ENCODE assay signal across 10 cellular contexts in genomic region chr10:118792501-118792900, GRCh38. TPM values are rescaled to one million over a fixed set of nuclear protein-coding genes. Genes with fewer than 3 reads are reported as not detected.
A peak's percentile ranks its signal among the peaks of the same experiment; 100 is the strongest.
DNase-seq lines count a peak whose midpoint lies in the region; ATAC-seq and TF ChIP-seq lines count a peak whose summit lies in the region.
"Had no signal": no experiment of that assay in that cellular context is flagged by ENCODE, and none has a peak within 500 bp of the region (broad histone marks: within the 10 kb centered on the region; RNA-seq: fewer than 3 reads in every experiment).

No MANE protein-coding gene starts in this region.

- peaks cover 4% of the 10 kb centered on the region for H3K36me3 Mint-ChIP-seq in MCF 10A (ENCODE audit: insufficient read depth, unreplicated experiment)

- peaks cover 12% of the 10 kb centered on the region for H3K4me1 Mint-ChIP-seq in MCF 10A (ENCODE audit: insufficient read depth, unreplicated experiment)
- H3K4me1 Mint-ChIP-seq: mesothelial cell of epicardium had no signal

- H3K9me3 ChIP-seq in left ventricle myocardium inferior (replicated peaks) (peaks cover 6% of the 10 kb centered on the region), right lobe of liver (no peaks in the 10 kb centered on the region), upper lobe of right lung (no peaks in the 10 kb centered on the region)

- no peak for DNase-seq in Right ventricle myocardium inferior (ENCODE audit: missing footprints)
- no peak for DNase-seq in left ventricle myocardium inferior
- DNase-seq in MCF 10A (ENCODE audit: unreplicated experiment): peak; percentile 60
- peak in 1 of 3 donors; percentile 42 for DNase-seq in right lobe of liver
- no peak for DNase-seq in upper lobe of right lung
- DNase-seq in kidney tubule cell (ENCODE audit: low spot score): no peak

- H3K27me3 ChIP-seq in left ventricle myocardium inferior (ENCODE audit: low read depth) (peaks cover 18% of the 10 kb centered on the region), right lobe of liver (no peaks in the 10 kb centered on the region), upper lobe of right lung (no peaks in the 10 kb centered on the region)

- H3K27ac Mint-ChIP-seq in MCF 10A (ENCODE audit: low read depth, unreplicated experiment): peak overlapping the region; percentile 6
- H3K27ac Mint-ChIP-seq: mesothelial cell of epicardium had no signal

- POLR2A ChIA-PET in MCF 10A (lab: Yijun Ruan, JAX): interaction anchor here (0.7 to 3.3 kb wide), 5 partner anchors 11 to 209 kb away, joined by 3 to 39 read pairs (median 4); partner anchors contain the start of gene CACUL1

- CTCF ChIA-PET in MCF 10A (lab: Yijun Ruan, JAX): interaction anchor here (0.6 to 0.9 kb wide), 2 partner anchors 14 to 215 kb away, joined by 3 read pairs; no protein-coding TSS in a partner anchor

- no peaks in the 10 kb centered on the region for H3K9me3 Mint-ChIP-seq in MCF 10A (ENCODE audit: unreplicated experiment)

- TF ChIP-seq POLR2A in right lobe of liver (IDR thresholded peaks at IDR 0.05): no peak

- TF ChIP-seq CTCF in left ventricle myocardium inferior (IDR thresholded peaks at IDR 0.05; ENCODE audit: borderline replicate concordance) (no peak), MCF 10A (IDR thresholded peaks at IDR 0.05; ENCODE audit: unreplicated experiment) (no peak), right lobe of liver (IDR thresholded peaks at IDR 0.05) (no peak), upper lobe of right lung (IDR thresholded peaks at IDR 0.05) (no peak)

- H3K4me1 ChIP-seq in left ventricle myocardium inferior (no peaks in the 10 kb centered on the region), right lobe of liver (no peaks in the 10 kb centered on the region), upper lobe of right lung (no peaks in the 10 kb centered on the region)

- H3K4me3 Mint-ChIP-seq in MCF 10A (ENCODE audit: unreplicated experiment): no peak overlapping the region
- H3K4me3 Mint-ChIP-seq: mesothelial cell of epicardium had no signal

- intact Hi-C loops in Right ventricle myocardium inferior (cut with DNase I): no loop called here
- intact Hi-C loops in left ventricle myocardium inferior (cut with micrococcal nuclease): no loop called here
- intact Hi-C loops in MCF 10A (cut with micrococcal nuclease): no loop called here
- intact Hi-C loops in right lobe of liver (cut with DNase I): loop anchor here in 1 of 2 donors (10.0 kb wide), 1 partner anchor 198 kb away; the partner anchor contains the start of gene PRLHR
- intact Hi-C loops in upper lobe of right lung (cut with DNase I): no loop called here

- BruUV-seq in MCF 10A (replicated peaks; lab: Mats Ljungman, UMichigan): no TSS peak

- H3K4me3 ChIP-seq in left ventricle myocardium inferior (no peak overlapping the region), right lobe of liver (no peak overlapping the region), upper lobe of right lung (no peak overlapping the region)

- 56% methylated on average over 1 of the region's 1 CpG for WGBS in right lobe of liver (ENCODE audit: insufficient coverage, low coverage, low lambda C conversion rate, missing lambda C conversion rate)

- H3K27me3 Mint-ChIP-seq in MCF 10A (ENCODE audit: insufficient read depth, unreplicated experiment): no peaks in the 10 kb centered on the region

- peak; percentile 80 for ATAC-seq in Right ventricle myocardium inferior
- peak; percentile 57 to 81 (median 69) for ATAC-seq in right lobe of liver
- ATAC-seq in upper lobe of right lung: peak; percentile 91
- no peak for ATAC-seq in HG03280 (IDR thresholded peaks at IDR 0.05; ENCODE audit: unreplicated experiment)
- no peak for ATAC-seq in HG02759 (IDR thresholded peaks at IDR 0.05; ENCODE audit: unreplicated experiment)

- no peaks in the 10 kb centered on the region for H3K36me3 ChIP-seq in left ventricle myocardium inferior
- H3K36me3 ChIP-seq in right lobe of liver: no peaks in the 10 kb centered on the region
- H3K36me3 ChIP-seq in upper lobe of right lung: no peaks in the 10 kb centered on the region

- H3K27ac ChIP-seq in left ventricle myocardium inferior (replicated peaks): no peak overlapping the region
- H3K27ac ChIP-seq in right lobe of liver: no peak overlapping the region
- H3K27ac ChIP-seq in upper lobe of right lung: peak overlapping the region; percentile 66
- H3K27ac ChIP-seq: 22Rv1 had no signal

RNA-seq across cellular contexts. Expression of gene CACUL1, which starts 37.7 kb away (rescaled TPM):
- total RNA-seq in Right ventricle myocardium inferior (23.6 TPM), left ventricle myocardium inferior (27.4 TPM), MCF 10A (2022) (45.9 and 51.0 TPM in 2 replicates), right lobe of liver (10 to 100 TPM; 15.5 to 26.4 (median 17.8) TPM), upper lobe of right lung (47.7 TPM)

Comparison
In these comparisons a context has a peak if more than half of its experiments do, and no peak if none do; other contexts are left out.
1. ATAC-seq: peak in Right ventricle myocardium inferior (single experiment), right lobe of liver (4 of 4) and upper lobe of right lung (single experiment); none in HG03280 (single experiment) and HG02759 (single experiment).